ENCODE assay signal across 16 cellular contexts in genomic region chr11:14854057-14854456, GRCh38. TPM values are rescaled to one million over a fixed set of nuclear protein-coding genes. Genes with fewer than 3 reads are reported as not detected.
DNase-seq lines count a peak whose midpoint lies in the region; ATAC-seq and TF ChIP-seq lines count a peak whose summit lies in the region.
"Had no signal": no experiment of that assay in that cellular context is flagged by ENCODE, and none has a peak within 500 bp of the region (broad histone marks: within the 10 kb centered on the region; RNA-seq: fewer than 3 reads in every experiment).

No MANE protein-coding gene starts in this region.

- CTCF ChIA-PET in activated naive CD4-positive, alpha-beta T cell treated with anti-CD3 and anti-CD28 coated beads for 36 hours (lab: Charles Lee) = interaction anchor here (0.6 kb wide), 1 partner anchor 354 kb away, joined by 6 read pairs; no protein-coding TSS in a partner anchor

- no peak overlapping the region for H3K4me3 Mint-ChIP-seq in activated naive CD8-positive, alpha-beta T cell
- H3K4me3 Mint-ChIP-seq in activated naive CD8-positive, alpha-beta T cell treated with anti-CD3 and anti-CD28 coated beads for 36 hours = no peak overlapping the region
- H3K4me3 Mint-ChIP-seq in activated T-helper 17 cell treated with anti-CD3 and anti-CD28 coated beads, Interleukin-2, amount 50 U/mL, for 72 hours = no peak overlapping the region
- no peak overlapping the region for H3K4me3 Mint-ChIP-seq in activated naive CD4-positive, alpha-beta T cell treated with anti-CD3 and anti-CD28 coated beads for 36 hours
- H3K4me3 Mint-ChIP-seq: CD4-positive, CD25-positive, alpha-beta regulatory T cell; HFFc6 had no signal

- H3K27ac ChIP-seq in foreskin keratinocyte = no peak overlapping the region
- H3K27ac ChIP-seq: BLaER1 treated with 17β-estradiol and CSF1 and Interleukin-3, amounts not matched to agents 10 nM and 100 nM had no signal

- peak overlapping the region; percentile 52 for H3K27ac Mint-ChIP-seq in activated naive CD8-positive, alpha-beta T cell
- H3K27ac Mint-ChIP-seq in activated naive CD8-positive, alpha-beta T cell treated with anti-CD3 and anti-CD28 coated beads for 36 hours = no peak overlapping the region
- peak overlapping the region; percentile 31 for H3K27ac Mint-ChIP-seq in activated T-helper 17 cell treated with anti-CD3 and anti-CD28 coated beads, Interleukin-2, amount 50 U/mL, for 72 hours
- no peak overlapping the region for H3K27ac Mint-ChIP-seq in activated naive CD4-positive, alpha-beta T cell treated with anti-CD3 and anti-CD28 coated beads for 36 hours
- H3K27ac Mint-ChIP-seq: CD4-positive, CD25-positive, alpha-beta regulatory T cell; HFFc6 had no signal

- intact Hi-C loops in activated naive CD4-positive, alpha-beta T cell treated with anti-CD3 and anti-CD28 coated beads for 36 hours (cut with micrococcal nuclease) = no loop called here

- H3K27me3 ChIP-seq in foreskin keratinocyte = peaks cover 2% of the 10 kb centered on the region
- H3K27me3 ChIP-seq: BLaER1 treated with 17β-estradiol and CSF1 and Interleukin-3, amounts not matched to agents 10 nM and 100 nM had no signal

- H3K4me1 ChIP-seq in foreskin keratinocyte = no peaks in the 10 kb centered on the region
- H3K4me1 ChIP-seq: BLaER1 treated with 17β-estradiol and CSF1 and Interleukin-3, amounts not matched to agents 10 nM and 100 nM had no signal

- H3K4me1 Mint-ChIP-seq in activated naive CD8-positive, alpha-beta T cell (ENCODE audit: low read depth) = peaks cover 44% of the 10 kb centered on the region
- H3K4me1 Mint-ChIP-seq in activated naive CD8-positive, alpha-beta T cell treated with anti-CD3 and anti-CD28 coated beads for 36 hours = peaks cover 23% of the 10 kb centered on the region
- H3K4me1 Mint-ChIP-seq in activated T-helper 17 cell treated with anti-CD3 and anti-CD28 coated beads, Interleukin-2, amount 50 U/mL, for 72 hours = peaks cover 6% of the 10 kb centered on the region
- peaks cover 34% of the 10 kb centered on the region for H3K4me1 Mint-ChIP-seq in activated naive CD4-positive, alpha-beta T cell treated with anti-CD3 and anti-CD28 coated beads for 36 hours (ENCODE audit: low read depth)

- H3K36me3 Mint-ChIP-seq in activated naive CD8-positive, alpha-beta T cell = peaks cover 36% of the 10 kb centered on the region
- peaks cover 74% of the 10 kb centered on the region for H3K36me3 Mint-ChIP-seq in activated naive CD8-positive, alpha-beta T cell treated with anti-CD3 and anti-CD28 coated beads for 36 hours
- peaks cover 16% of the 10 kb centered on the region for H3K36me3 Mint-ChIP-seq in activated T-helper 17 cell treated with anti-CD3 and anti-CD28 coated beads, Interleukin-2, amount 50 U/mL, for 72 hours (ENCODE audit: low read depth)
- H3K36me3 Mint-ChIP-seq in activated naive CD4-positive, alpha-beta T cell treated with anti-CD3 and anti-CD28 coated beads for 36 hours (ENCODE audit: low read depth) = peaks cover 34% of the 10 kb centered on the region

- H3K27me3 Mint-ChIP-seq in activated naive CD8-positive, alpha-beta T cell = no peaks in the 10 kb centered on the region
- H3K27me3 Mint-ChIP-seq in activated naive CD8-positive, alpha-beta T cell treated with anti-CD3 and anti-CD28 coated beads for 36 hours = no peaks in the 10 kb centered on the region
- H3K27me3 Mint-ChIP-seq in activated T-helper 17 cell treated with anti-CD3 and anti-CD28 coated beads, Interleukin-2, amount 50 U/mL, for 72 hours = no peaks in the 10 kb centered on the region
- no peaks in the 10 kb centered on the region for H3K27me3 Mint-ChIP-seq in activated naive CD4-positive, alpha-beta T cell treated with anti-CD3 and anti-CD28 coated beads for 36 hours (ENCODE audit: low read depth)
- H3K27me3 Mint-ChIP-seq: CD4-positive, CD25-positive, alpha-beta regulatory T cell had no signal

- peaks cover 4% of the 10 kb centered on the region for H3K9me3 Mint-ChIP-seq in activated naive CD8-positive, alpha-beta T cell (ENCODE audit: low read depth)
- peaks cover 18% of the 10 kb centered on the region for H3K9me3 Mint-ChIP-seq in activated naive CD8-positive, alpha-beta T cell treated with anti-CD3 and anti-CD28 coated beads for 36 hours
- H3K9me3 Mint-ChIP-seq in activated T-helper 17 cell treated with anti-CD3 and anti-CD28 coated beads, Interleukin-2, amount 50 U/mL, for 72 hours = no peaks in the 10 kb centered on the region
- H3K9me3 Mint-ChIP-seq in activated naive CD4-positive, alpha-beta T cell treated with anti-CD3 and anti-CD28 coated beads for 36 hours = peaks cover 11% of the 10 kb centered on the region
- H3K9me3 Mint-ChIP-seq: CD4-positive, CD25-positive, alpha-beta regulatory T cell had no signal

- TF ChIP-seq CTCF in foreskin keratinocyte (conservative IDR thresholded peaks at IDR 0.05) = no peak

- ATAC-seq in activated T-helper 17 cell treated with anti-CD3 and anti-CD28 coated beads, Interleukin-2, amount 50 U/mL, for 72 hours (replicated peaks) = no peak
- ATAC-seq in foreskin keratinocyte (peak; percentile 92), HG03159 (IDR thresholded peaks at IDR 0.05; ENCODE audit: unreplicated experiment) (no peak), SK-N-SH treated with all-trans-retinoic acid at 6 μM for 48 hours (no peak)
- ATAC-seq: HepG2 had no signal

- DNase-seq in activated naive CD8-positive, alpha-beta T cell treated with anti-CD3 and anti-CD28 coated beads for 36 hours = no peak
- DNase-seq in foreskin keratinocyte = peak; percentile 32 to 76
- DNase-seq in activated naive CD4-positive, alpha-beta T cell treated with anti-CD3 and anti-CD28 coated beads for 36 hours = no peak
- DNase-seq: ACHN; CD4-positive, CD25-positive, alpha-beta regulatory T cell; DND-41; GDM1; HCEC 1CT; HFFc6 had no signal

TF ChIP-seq in SK-N-SH treated with all-trans-retinoic acid at 6 μM for 48 hours, 23 proteins besides CTCF, POLR2A, EP300 and RAD21:
- TF ChIP-seq PATZ1 (CRISPR knock-in tag; IDR thresholded peaks at IDR 0.05; ENCODE audit: borderline replicate concordance) = no peak
- no peak for TF ChIP-seq ZFP30 (CRISPR knock-in tag; IDR thresholded peaks at IDR 0.05)
- no peak for TF ChIP-seq GLIS3 (CRISPR knock-in tag; IDR thresholded peaks at IDR 0.05)
- no peak for TF ChIP-seq ZNF565 (CRISPR knock-in tag; conservative IDR thresholded peaks at IDR 0.05; ENCODE audit: low read depth)
- no peak for TF ChIP-seq PPARA (CRISPR knock-in tag; IDR thresholded peaks at IDR 0.05; ENCODE audit: borderline replicate concordance)
- TF ChIP-seq, protein P1, sequence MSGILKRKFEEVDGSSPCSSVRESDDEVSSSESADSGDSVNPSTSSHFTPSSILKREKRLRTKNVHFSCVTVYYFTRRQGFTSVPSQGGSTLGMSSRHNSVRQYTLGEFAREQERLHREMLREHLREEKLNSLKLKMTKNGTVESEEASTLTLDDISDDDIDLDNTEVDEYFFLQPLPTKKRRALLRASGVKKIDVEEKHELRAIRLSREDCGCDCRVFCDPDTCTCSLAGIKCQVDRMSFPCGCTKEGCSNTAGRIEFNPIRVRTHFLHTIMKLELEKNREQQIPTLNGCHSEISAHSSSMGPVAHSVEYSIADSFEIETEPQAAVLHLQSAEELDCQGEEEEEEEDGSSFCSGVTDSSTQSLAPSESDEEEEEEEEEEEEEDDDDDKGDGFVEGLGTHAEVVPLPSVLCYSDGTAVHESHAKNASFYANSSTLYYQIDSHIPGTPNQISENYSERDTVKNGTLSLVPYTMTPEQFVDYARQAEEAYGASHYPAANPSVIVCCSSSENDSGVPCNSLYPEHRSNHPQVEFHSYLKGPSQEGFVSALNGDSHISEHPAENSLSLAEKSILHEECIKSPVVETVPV (CRISPR knock-in tag; IDR thresholded peaks at IDR 0.05) = no peak
- TF ChIP-seq ZNF70 (CRISPR knock-in tag; IDR thresholded peaks at IDR 0.05) = no peak
- TF ChIP-seq ZC3H10 (CRISPR knock-in tag; IDR thresholded peaks at IDR 0.05) = no peak

RNA-seq across cellular contexts. Expression of gene CYP2R1, which starts 38.0 kb away (rescaled TPM):
- total RNA-seq in activated naive CD8-positive, alpha-beta T cell treated with anti-CD3 and anti-CD28 coated beads for 36 hours = 10 to 100 TPM in 1 of 2 experiments, 1 to 10 TPM in 1; 9.9 to 10.0 TPM
- 10 to 100 TPM; 10.5 to 13.7 TPM for total RNA-seq in activated T-helper 17 cell treated with anti-CD3 and anti-CD28 coated beads, Interleukin-2, amount 50 U/mL, for 72 hours
- 10.6 and 12.3 TPM in 2 replicates for total RNA-seq in foreskin keratinocyte
- polyA plus RNA-seq in foreskin keratinocyte = 10.6 and 11.1 TPM in 2 replicates
- 10 to 100 TPM; 12.0 to 12.6 TPM for total RNA-seq in activated naive CD4-positive, alpha-beta T cell treated with anti-CD3 and anti-CD28 coated beads for 36 hours
- total RNA-seq: A172 had no signal

Comparison
In these comparisons a context has a peak if more than half of its experiments do, and no peak if none do; other contexts are left out.
1. H3K27ac Mint-ChIP-seq: peak in activated naive CD8-positive, alpha-beta T cell (single experiment) and activated T-helper 17 cell treated with anti-CD3 and anti-CD28 coated beads, Interleukin-2, amount 50 U/mL, for 72 hours (single experiment); none in activated naive CD8-positive, alpha-beta T cell treated with anti-CD3 and anti-CD28 coated beads for 36 hours (single experiment) and activated naive CD4-positive, alpha-beta T cell treated with anti-CD3 and anti-CD28 coated beads for 36 hours (single experiment).
2. DNase-seq: peak in foreskin keratinocyte (2 of 2); none in activated naive CD8-positive, alpha-beta T cell treated with anti-CD3 and anti-CD28 coated beads for 36 hours (single experiment) and activated naive CD4-positive, alpha-beta T cell treated with anti-CD3 and anti-CD28 coated beads for 36 hours (single experiment).